Comparison of ENCODE assay signal across 1 cellular context in the genomic region with DNA sequence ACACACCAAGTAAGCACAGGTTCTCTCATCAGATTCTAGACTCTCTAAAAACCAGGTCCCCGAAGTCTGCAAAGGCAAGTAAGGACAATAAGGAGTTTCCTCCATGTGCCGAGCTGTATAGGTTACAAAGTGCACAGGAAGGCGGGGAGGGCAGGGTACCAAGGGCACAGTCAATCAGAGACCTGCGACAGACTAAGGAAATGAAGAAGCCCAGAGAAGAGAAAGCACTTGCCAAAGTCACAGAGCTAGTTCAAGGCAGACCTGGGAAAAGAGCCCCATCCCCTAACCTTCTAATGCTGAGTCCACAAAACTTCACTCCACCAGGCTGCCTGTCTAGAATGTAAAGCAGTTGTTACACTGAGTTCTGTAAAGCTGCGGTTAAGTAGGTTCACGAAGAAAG.
TF ChIP-seq lines count a peak whose summit lies in the region.

No MANE protein-coding gene starts in this region.

TF ChIP-seq in HepG2, 621 proteins besides CTCF, POLR2A, EP300 and RAD21 (continued from another document):
- TF ChIP-seq, protein P1, sequence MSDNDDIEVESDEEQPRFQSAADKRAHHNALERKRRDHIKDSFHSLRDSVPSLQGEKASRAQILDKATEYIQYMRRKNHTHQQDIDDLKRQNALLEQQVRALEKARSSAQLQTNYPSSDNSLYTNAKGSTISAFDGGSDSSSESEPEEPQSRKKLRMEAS (IDR thresholded peaks at IDR 0.05): peak; percentile 42; the same call in 1 of the 2 replicates
- TF ChIP-seq ZNF230 (CRISPR knock-in tag; IDR thresholded peaks at IDR 0.05) (no peak), MAFK (conservative IDR thresholded peaks at IDR 0.05 in 1 of 2, IDR thresholded peaks at IDR 0.05 in 1 of 2; ENCODE audit: low read length in 2 of 2) (peak; percentile 27 to 41; a peak in 1 of 4 replicates), MYC (CRISPR knock-in tag; IDR thresholded peaks at IDR 0.05; ENCODE audit: borderline replicate concordance) (peak; percentile 35; the same call in 1 of the 2 replicates), HNF4A (CRISPR knock-in tag; IDR thresholded peaks at IDR 0.05) (peak; percentile 58), RXRB (CRISPR knock-in tag; IDR thresholded peaks at IDR 0.05; ENCODE audit: borderline replicate concordance) (0 out of 2 replicates have a peak, but pooled peaks have one; percentile 9), ETV5 (CRISPR knock-in tag; IDR thresholded peaks at IDR 0.05; ENCODE audit: borderline replicate concordance) (peak; percentile 10; the same call in 1 of the 2 replicates), RBFOX2 (IDR thresholded peaks at IDR 0.05; ENCODE audit: low read depth, low read length) (0 out of 2 replicates have a peak, but pooled peaks have one; percentile 30), KLF13 (CRISPR knock-in tag; IDR thresholded peaks at IDR 0.05) (no peak), MAFF (IDR thresholded peaks at IDR 0.05; ENCODE audit: low read depth, low read length) (0 out of 2 replicates have a peak, but pooled peaks have one; percentile 19), ZMAT3 (CRISPR knock-in tag; conservative IDR thresholded peaks at IDR 0.05) (no peak), HNF4G (IDR thresholded peaks at IDR 0.05; ENCODE audit: borderline replicate concordance, low read depth, low read length) (peak; percentile 29; the same call in 1 of the 2 replicates), HNF4G (CRISPR knock-in tag; IDR thresholded peaks at IDR 0.05; ENCODE audit: borderline replicate concordance, low read depth) (no peak)
- TF ChIP-seq, protein P2, sequence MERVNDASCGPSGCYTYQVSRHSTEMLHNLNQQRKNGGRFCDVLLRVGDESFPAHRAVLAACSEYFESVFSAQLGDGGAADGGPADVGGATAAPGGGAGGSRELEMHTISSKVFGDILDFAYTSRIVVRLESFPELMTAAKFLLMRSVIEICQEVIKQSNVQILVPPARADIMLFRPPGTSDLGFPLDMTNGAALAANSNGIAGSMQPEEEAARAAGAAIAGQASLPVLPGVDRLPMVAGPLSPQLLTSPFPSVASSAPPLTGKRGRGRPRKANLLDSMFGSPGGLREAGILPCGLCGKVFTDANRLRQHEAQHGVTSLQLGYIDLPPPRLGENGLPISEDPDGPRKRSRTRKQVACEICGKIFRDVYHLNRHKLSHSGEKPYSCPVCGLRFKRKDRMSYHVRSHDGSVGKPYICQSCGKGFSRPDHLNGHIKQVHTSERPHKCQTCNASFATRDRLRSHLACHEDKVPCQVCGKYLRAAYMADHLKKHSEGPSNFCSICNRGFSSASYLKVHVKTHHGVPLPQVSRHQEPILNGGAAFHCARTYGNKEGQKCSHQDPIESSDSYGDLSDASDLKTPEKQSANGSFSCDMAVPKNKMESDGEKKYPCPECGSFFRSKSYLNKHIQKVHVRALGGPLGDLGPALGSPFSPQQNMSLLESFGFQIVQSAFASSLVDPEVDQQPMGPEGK (CRISPR knock-in tag; IDR thresholded peaks at IDR 0.05): no peak
- TF ChIP-seq, protein P3, sequence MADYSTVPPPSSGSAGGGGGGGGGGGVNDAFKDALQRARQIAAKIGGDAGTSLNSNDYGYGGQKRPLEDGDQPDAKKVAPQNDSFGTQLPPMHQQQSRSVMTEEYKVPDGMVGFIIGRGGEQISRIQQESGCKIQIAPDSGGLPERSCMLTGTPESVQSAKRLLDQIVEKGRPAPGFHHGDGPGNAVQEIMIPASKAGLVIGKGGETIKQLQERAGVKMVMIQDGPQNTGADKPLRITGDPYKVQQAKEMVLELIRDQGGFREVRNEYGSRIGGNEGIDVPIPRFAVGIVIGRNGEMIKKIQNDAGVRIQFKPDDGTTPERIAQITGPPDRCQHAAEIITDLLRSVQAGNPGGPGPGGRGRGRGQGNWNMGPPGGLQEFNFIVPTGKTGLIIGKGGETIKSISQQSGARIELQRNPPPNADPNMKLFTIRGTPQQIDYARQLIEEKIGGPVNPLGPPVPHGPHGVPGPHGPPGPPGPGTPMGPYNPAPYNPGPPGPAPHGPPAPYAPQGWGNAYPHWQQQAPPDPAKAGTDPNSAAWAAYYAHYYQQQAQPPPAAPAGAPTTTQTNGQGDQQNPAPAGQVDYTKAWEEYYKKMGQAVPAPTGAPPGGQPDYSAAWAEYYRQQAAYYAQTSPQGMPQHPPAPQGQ (CRISPR knock-in tag; IDR thresholded peaks at IDR 0.05; ENCODE audit: borderline replicate concordance): no peak
